1 cellular context compared by ENCODE assay signal in genomic region chr9:97497558-97498375, GRCh38. TPM values are rescaled to one million over a fixed set of nuclear protein-coding genes. Genes with fewer than 3 reads are reported as not detected.
"Had no signal": no experiment of that assay in that cellular context is flagged by ENCODE, and none has a peak within 500 bp of the region (broad histone marks: within the 10 kb centered on the region; RNA-seq: fewer than 3 reads in every experiment).

No MANE protein-coding gene starts in this region.

RNA-seq across cellular contexts. Expression of gene TMOD1, which starts 3.7 kb away (rescaled TPM):
- total RNA-seq: bronchial epithelial cell had no signal
